12 cellular contexts compared by ENCODE assay signal in genomic region chr12:104370989-104371870, GRCh38.
DNase-seq lines count a peak whose midpoint lies in the region; ATAC-seq, FAIRE-seq and TF ChIP-seq lines count a peak whose summit lies in the region.
"Had no signal": no experiment of that assay in that cellular context is flagged by ENCODE, and none has a peak within 500 bp of the region (broad histone marks: within the 10 kb centered on the region; RNA-seq: fewer than 3 reads in every experiment).

No MANE protein-coding gene starts in this region.

- TF ChIP-seq CTCF in IMR-90 (conservative IDR thresholded peaks at IDR 0.05; ENCODE audit: low read depth, low read length), result no peak
- no peak for TF ChIP-seq CTCF in bronchial epithelial cell (IDR thresholded peaks at IDR 0.05; ENCODE audit: insufficient read depth, low read length, severe bottlenecking)

- peak overlapping the region; percentile 59 for H2BK120ac ChIP-seq in IMR-90 (ENCODE audit: low read depth, low read length)

- no peak overlapping the region for H2BK5ac ChIP-seq in IMR-90 (ENCODE audit: low read depth, low read length, poor library complexity, severe bottlenecking)

- H3K4ac ChIP-seq in IMR-90 (ENCODE audit: low read depth, low read length), result peak overlapping the region; percentile 51

- peak overlapping the region; percentile 48 for H4K91ac ChIP-seq in IMR-90 (ENCODE audit: insufficient read depth, low read depth, low read length)

- no peak overlapping the region for H3K9ac ChIP-seq in BLaER1 treated with 17β-estradiol and CSF1 and Interleukin-3, amounts not matched to agents 10 nM and 100 nM
- no peak overlapping the region for H3K9ac ChIP-seq in IMR-90 (ENCODE audit: low read depth, low read length)

- H2AK9ac ChIP-seq in IMR-90 (replicated peaks; ENCODE audit: low read depth, low read length, poor library complexity), result peak overlapping the region; percentile 43

- intact Hi-C loops in IMR-90 (cut with micrococcal nuclease), result no loop called here

- H4K5ac ChIP-seq in IMR-90 (ENCODE audit: low read depth, low read length), result no peak overlapping the region

- WGBS in IMR-90 (ENCODE audit: extremely low coverage in 2 of 2, insufficient read length in 1 of 2), 2 experiments, result 73% methylated on average over 5 of the region's 16 CpGs; no CpG with 5 or more reads in 1 of the 2 experiments

- CTCF ChIA-PET in IMR-90 (lab: Yijun Ruan, JAX), result no interaction called here

- no peak overlapping the region for H3K56ac ChIP-seq in IMR-90 (ENCODE audit: extremely low read depth, insufficient read depth, low read length)

- no peak overlapping the region for H3K4me3 ChIP-seq in BLaER1 treated with 17β-estradiol and CSF1 and Interleukin-3, amounts not matched to agents 10 nM and 100 nM
- no peak overlapping the region for H3K4me3 ChIP-seq in IMR-90 (ENCODE audit: insufficient read depth, low read depth, low read length)
- H3K4me3 ChIP-seq in bronchial epithelial cell (ENCODE audit: low read depth, low read length), result no peak overlapping the region
- H3K4me3 ChIP-seq: ascending aorta, gastroesophageal sphincter had no signal

- H3K36me3 ChIP-seq in BLaER1 treated with 17β-estradiol and CSF1 and Interleukin-3, amounts not matched to agents 10 nM and 100 nM, result peaks cover 0 to 7% (median 0%) of the 10 kb centered on the region in 11 experiments; a peak in 3 of 22 replicates
- H3K36me3 ChIP-seq in IMR-90 (ENCODE audit: control insufficient read depth, insufficient read depth, low read length) (no peaks in the 10 kb centered on the region; the same call in 1 of the 2 replicates), bronchial epithelial cell (ENCODE audit: control insufficient read depth, insufficient read depth, low read length) (no peaks in the 10 kb centered on the region)
- H3K36me3 ChIP-seq: ascending aorta, gastroesophageal sphincter had no signal

- peaks cover 13 to 24% (median 16%) of the 10 kb centered on the region in 11 experiments for H3K9me3 ChIP-seq in BLaER1 treated with 17β-estradiol and CSF1 and Interleukin-3, amounts not matched to agents 10 nM and 100 nM (replicated peaks in 1 of 11)
- peaks cover 6% of the 10 kb centered on the region for H3K9me3 ChIP-seq in IMR-90 (ENCODE audit: control insufficient read depth, insufficient read depth, low read length)

- H3K18ac ChIP-seq in IMR-90 (ENCODE audit: low read depth, low read length), result peak overlapping the region; percentile 11; the same call in 1 of the 2 replicates

- H3K4me2 ChIP-seq in BLaER1 treated with 17β-estradiol and CSF1 and Interleukin-3, amounts not matched to agents 10 nM and 100 nM, result peak overlapping the region; percentile 30 to 78 (median 67); a peak in 21 of 22 replicates
- no peak overlapping the region for H3K4me2 ChIP-seq in IMR-90 (ENCODE audit: low read depth, low read length)

- H3K23ac ChIP-seq in IMR-90 (ENCODE audit: low read depth, low read length), result peak overlapping the region; percentile 36; the same call in 1 of the 2 replicates

- POLR2A ChIA-PET in IMR-90 (lab: Charles Lee; ENCODE audit: unreplicated experiment), result no interaction called here

- peaks cover 9% of the 10 kb centered on the region for H3K9me1 ChIP-seq in IMR-90 (ENCODE audit: insufficient read depth, low read length)

- no peak for TF ChIP-seq POLR2A in IMR-90 (IDR thresholded peaks at IDR 0.05; ENCODE audit: low read depth, low read length)

- H2BK20ac ChIP-seq in IMR-90 (ENCODE audit: low read depth, low read length), result peak overlapping the region; percentile 82

- peak overlapping the region; percentile 12 for H2AFZ ChIP-seq in IMR-90 (replicated peaks; ENCODE audit: low read length, poor library complexity)

- H3K79me1 ChIP-seq in IMR-90 (ENCODE audit: low read depth in 1 of 2, low read length in 2 of 2), result no peaks in the 10 kb centered on the region

- peaks cover 17 to 22% (median 20%) of the 10 kb centered on the region in 10 experiments for H3K4me1 ChIP-seq in BLaER1 treated with 17β-estradiol and CSF1 and Interleukin-3, amounts not matched to agents 10 nM and 100 nM
- H3K4me1 ChIP-seq in IMR-90 (ENCODE audit: control insufficient read depth, insufficient read depth, low read length), result peaks cover 8% of the 10 kb centered on the region
- H3K4me1 ChIP-seq: gastroesophageal sphincter had no signal

- no peaks in the 10 kb centered on the region for H4K20me1 ChIP-seq in BLaER1 treated with 17β-estradiol and CSF1 and Interleukin-3, amounts not matched to agents 10 nM and 100 nM
- no peaks in the 10 kb centered on the region for H4K20me1 ChIP-seq in IMR-90 (ENCODE audit: insufficient read depth, low read length)

- H3K27me3 ChIP-seq in BLaER1 treated with 17β-estradiol and CSF1 and Interleukin-3, amounts not matched to agents 10 nM and 100 nM, result no peaks in the 10 kb centered on the region
- H3K27me3 ChIP-seq in IMR-90 (ENCODE audit: control insufficient read depth, insufficient read depth, low read length) (no peaks in the 10 kb centered on the region), bronchial epithelial cell (ENCODE audit: control insufficient read depth, insufficient read depth, low read length) (no peaks in the 10 kb centered on the region)
- H3K27me3 ChIP-seq: ascending aorta, gastroesophageal sphincter had no signal

- peak overlapping the region; percentile 29; the same call in 1 of the 3 replicates for H2BK15ac ChIP-seq in IMR-90 (ENCODE audit: low read depth, low read length)

- no TSS peak for BruUV-seq in IMR-90 (replicated peaks; lab: Mats Ljungman, UMichigan)

- TF ChIP-seq RAD21 in IMR-90 (IDR thresholded peaks at IDR 0.05; ENCODE audit: low read length), result no peak

- in situ Hi-C loops in IMR-90 (cut with MboI; ENCODE audit: low sequenced_read_pairs), result no loop called here

- peak overlapping the region in 1 of 2 experiments; percentile 59; a peak in 2 of 4 replicates for H4K8ac ChIP-seq in IMR-90 (ENCODE audit: low read depth in 2 of 2, low read length in 2 of 2)

- dilution Hi-C loops in IMR-90 (cut with HindIII; ENCODE audit: low sequenced_read_pairs, unreplicated experiment), result no loop called here

- ATAC-seq in IMR-90 (ENCODE audit: low read depth) (peak; percentile 79), GM19395 (IDR thresholded peaks at IDR 0.05; ENCODE audit: unreplicated experiment) (no peak), HG03135 (IDR thresholded peaks at IDR 0.05; ENCODE audit: unreplicated experiment) (no peak), HG03196 (IDR thresholded peaks at IDR 0.05; ENCODE audit: unreplicated experiment) (no peak)
- ATAC-seq: gastroesophageal sphincter had no signal

- peak overlapping the region; percentile 29 for H3K14ac ChIP-seq in IMR-90 (replicated peaks; ENCODE audit: low read depth, low read length)

- peak overlapping the region; percentile 57 for H2AK5ac ChIP-seq in IMR-90 (ENCODE audit: low read depth, low read length)

- DNase-seq in IMR-90, result peak; percentile 57
- peak; percentile 59 for DNase-seq in bronchial epithelial cell (ENCODE audit: low read depth)
- peak; percentile 8 for DNase-seq in left kidney (ENCODE audit: low read depth, low spot score)
- no peak for DNase-seq in NOMO-1 treated with DMSO at 0.1 percent for 48 hours (lab: John Stamatoyannopoulos, UW; ENCODE audit: unreplicated experiment)
- DNase-seq: GOT3; stimulated activated CD4-positive, alpha-beta T cell treated with anti-CD3 and anti-CD28 coated beads, Interleukin-4, amount 100 ng/mL, for 1 hour had no signal

- H3K27ac ChIP-seq in BLaER1 treated with 17β-estradiol and CSF1 and Interleukin-3, amounts not matched to agents 10 nM and 100 nM, result peak overlapping the region in 4 of 11 experiments; percentile 29 to 68 (median 51); a peak in 4 of 22 replicates
- H3K27ac ChIP-seq in IMR-90 (ENCODE audit: insufficient read depth, low read length), result no peak overlapping the region
- H3K27ac ChIP-seq: ascending aorta, gastroesophageal sphincter had no signal

- FAIRE-seq in bronchial epithelial cell (lab: Jason Lieb, UNC), result no peak

TF ChIP-seq in IMR-90, 13 proteins besides CTCF, POLR2A, EP300 and RAD21:
- TF ChIP-seq MXI1 (IDR thresholded peaks at IDR 0.05; ENCODE audit: borderline replicate concordance, low read depth, low read length) (no peak), CEBPB (IDR thresholded peaks at IDR 0.05; ENCODE audit: low read depth, low read length) (no peak), BHLHE40 (IDR thresholded peaks at IDR 0.05; ENCODE audit: low read depth, low read length) (no peak), ELK1 (IDR thresholded peaks at IDR 0.05; ENCODE audit: borderline replicate concordance, low read depth, low read length) (no peak), SMC3 (IDR thresholded peaks at IDR 0.05; ENCODE audit: low read depth, low read length) (no peak), USF2 (IDR thresholded peaks at IDR 0.05; ENCODE audit: low read depth, low read length) (no peak), RFX5 (IDR thresholded peaks at IDR 0.05; ENCODE audit: low read depth, low read length) (no peak), CHD1 (IDR thresholded peaks at IDR 0.05; ENCODE audit: low read depth, low read length) (no peak), NFE2L2 (IDR thresholded peaks at IDR 0.05; ENCODE audit: low read depth, low read length) (no peak), MAZ (IDR thresholded peaks at IDR 0.05; ENCODE audit: borderline replicate concordance, low read depth, low read length) (no peak), RCOR1 (IDR thresholded peaks at IDR 0.05; ENCODE audit: insufficient replicate concordance, low read length) (no peak), FOS (IDR thresholded peaks at IDR 0.05; ENCODE audit: low read depth, low read length) (no peak), MAFK (IDR thresholded peaks at IDR 0.05; ENCODE audit: low read depth, low read length) (no peak)
